In genomic region chr15:101064795-101065569, GRCh38 we compare ENCODE assay signal across 15 cellular contexts.
"Had no signal": no experiment of that assay in that cellular context is flagged by ENCODE, and none has a peak within 500 bp of the region (broad histone marks: within the 10 kb centered on the region; RNA-seq: fewer than 3 reads in every experiment).

No MANE protein-coding gene starts in this region.

- H3K27ac ChIP-seq: brain microvascular endothelial cell, vagina had no signal

- H3K4me3 ChIP-seq: vagina had no signal

- H3K27me3 Mint-ChIP-seq: activated CD4-positive, alpha-beta memory T cell treated with anti-CD3 and anti-CD28 coated beads, Interleukin-2, amount 10 ng/mL, durations not matched to agents 7 days and 5 days; activated naive CD8-positive, alpha-beta T cell treated with anti-CD3 and anti-CD28 coated beads, Interleukin-2, amount 10 ng/mL, durations not matched to agents 7 days and 5 days; activated T-cell treated with anti-CD3 and anti-CD28 coated beads, Interleukin-2, amount 50 U/mL, for 24 hours; stimulated activated naive CD8-positive, alpha-beta T cell treated with anti-CD3 and anti-CD28 coated beads, Interleukin-15, Interleukin-2, amounts not matched to agents 100 ng/mL and 50 ng/mL, for 24 hours had no signal

- DNase-seq: activated CD4-positive, alpha-beta memory T cell treated with anti-CD3 and anti-CD28 coated beads, Interleukin-2, amount 10 ng/mL, durations not matched to agents 7 days and 5 days; activated CD4-positive, alpha-beta T cell treated with anti-CD3 and anti-CD28 coated beads for 4 hours; activated gamma-delta T cell treated with Interleukin-2 at 50 U/mL for 16 hours; activated naive CD8-positive, alpha-beta T cell treated with anti-CD3 and anti-CD28 coated beads, Interleukin-2, amount 10 ng/mL, durations not matched to agents 7 days and 5 days; activated T-cell treated with anti-CD3 and anti-CD28 coated beads, Interleukin-2, amount 50 U/mL, for 24 hours; brain microvascular endothelial cell; dermis blood vessel endothelial cell; effector memory CD8-positive, alpha-beta T cell; foreskin melanocyte; small intestine; T-helper 17 cell had no signal

- ATAC-seq: effector memory CD8-positive, alpha-beta T cell; T-helper 17 cell; WTC11 had no signal

- H3K27me3 ChIP-seq: brain microvascular endothelial cell, vagina had no signal

- H3K9me3 ChIP-seq: vagina had no signal

- H3K4me1 Mint-ChIP-seq: activated naive CD8-positive, alpha-beta T cell treated with anti-CD3 and anti-CD28 coated beads, Interleukin-2, amount 10 ng/mL, durations not matched to agents 7 days and 5 days; T-helper 17 cell had no signal

- H3K36me3 ChIP-seq: brain microvascular endothelial cell had no signal

- H3K9me3 Mint-ChIP-seq: activated CD4-positive, alpha-beta memory T cell treated with anti-CD3 and anti-CD28 coated beads, Interleukin-2, amount 10 ng/mL, durations not matched to agents 7 days and 5 days; activated naive CD8-positive, alpha-beta T cell treated with anti-CD3 and anti-CD28 coated beads, Interleukin-2, amount 10 ng/mL, durations not matched to agents 7 days and 5 days; activated T-cell treated with anti-CD3 and anti-CD28 coated beads, Interleukin-2, amount 50 U/mL, for 24 hours; effector memory CD8-positive, alpha-beta T cell; mesothelial cell of epicardium; stimulated activated naive CD8-positive, alpha-beta T cell treated with anti-CD3 and anti-CD28 coated beads, Interleukin-15, Interleukin-2, amounts not matched to agents 100 ng/mL and 50 ng/mL, for 24 hours had no signal

- H3K27ac Mint-ChIP-seq: activated CD4-positive, alpha-beta memory T cell treated with anti-CD3 and anti-CD28 coated beads, Interleukin-2, amount 10 ng/mL, durations not matched to agents 7 days and 5 days; activated naive CD8-positive, alpha-beta T cell treated with anti-CD3 and anti-CD28 coated beads, Interleukin-2, amount 10 ng/mL, durations not matched to agents 7 days and 5 days; activated T-cell treated with anti-CD3 and anti-CD28 coated beads, Interleukin-2, amount 50 U/mL, for 24 hours; effector memory CD8-positive, alpha-beta T cell; mesothelial cell of epicardium; stimulated activated naive CD8-positive, alpha-beta T cell treated with anti-CD3 and anti-CD28 coated beads, Interleukin-15, Interleukin-2, amounts not matched to agents 100 ng/mL and 50 ng/mL, for 24 hours; T-helper 17 cell had no signal

- H3K4me3 Mint-ChIP-seq: activated CD4-positive, alpha-beta memory T cell treated with anti-CD3 and anti-CD28 coated beads, Interleukin-2, amount 10 ng/mL, durations not matched to agents 7 days and 5 days; activated naive CD8-positive, alpha-beta T cell treated with anti-CD3 and anti-CD28 coated beads, Interleukin-2, amount 10 ng/mL, durations not matched to agents 7 days and 5 days; activated T-cell treated with anti-CD3 and anti-CD28 coated beads, Interleukin-2, amount 50 U/mL, for 24 hours; effector memory CD8-positive, alpha-beta T cell; mesothelial cell of epicardium; stimulated activated naive CD8-positive, alpha-beta T cell treated with anti-CD3 and anti-CD28 coated beads, Interleukin-15, Interleukin-2, amounts not matched to agents 100 ng/mL and 50 ng/mL, for 24 hours; T-helper 17 cell; WTC11 had no signal
